1 cellular context compared by ENCODE assay signal in the genomic region with DNA sequence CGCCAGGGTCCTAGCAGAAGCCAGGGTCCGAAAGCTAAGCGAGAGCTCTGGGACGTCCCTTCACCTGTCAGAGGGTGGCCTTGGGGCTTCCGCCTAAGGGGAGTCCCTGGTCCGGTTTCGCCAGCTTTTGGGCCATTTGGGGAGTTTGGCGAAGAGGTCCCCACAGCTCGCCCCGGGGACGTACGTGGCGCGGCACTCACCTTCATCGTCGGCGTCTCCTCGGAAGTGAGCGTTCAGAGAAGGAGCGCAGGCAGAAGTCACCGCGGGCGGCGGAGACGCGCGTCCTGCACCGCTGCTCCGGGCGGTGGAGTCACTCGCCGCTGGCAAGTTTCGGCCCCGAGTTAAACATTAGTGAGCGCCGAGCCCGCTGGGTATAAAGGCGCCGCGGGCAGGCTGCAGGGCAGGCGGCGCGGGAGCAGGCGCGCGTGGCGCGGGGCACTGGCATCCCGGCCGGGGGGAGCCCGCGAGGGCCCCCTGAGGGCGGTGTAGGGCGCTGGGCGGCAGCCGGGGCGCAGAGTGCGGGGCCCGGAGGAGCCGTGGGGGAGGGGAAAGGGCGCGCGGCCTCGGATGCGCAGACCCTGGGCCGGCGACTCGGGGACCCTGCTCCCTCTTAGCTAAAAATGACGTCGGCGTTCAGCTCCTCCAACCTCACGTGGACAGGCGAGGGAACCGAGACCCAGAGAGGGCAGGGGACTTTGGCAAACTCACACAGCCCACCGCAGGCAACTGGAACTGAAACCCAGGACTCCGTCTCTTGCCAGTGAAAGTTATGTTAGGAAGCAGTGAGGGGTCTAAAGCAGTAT.
A peak's percentile ranks its signal among the peaks of the same experiment; 100 is the strongest.
TF ChIP-seq lines count a peak whose summit lies in the region.

A gene (minus strand): TSS at position 440 of the 803 bp plus-strand sequence. CDS start 234 bp downstream, at position 206.

TF ChIP-seq in HepG2, 621 proteins besides CTCF, POLR2A, EP300 and RAD21 (continued from another document and continues in another):
- TF ChIP-seq, protein P1, sequence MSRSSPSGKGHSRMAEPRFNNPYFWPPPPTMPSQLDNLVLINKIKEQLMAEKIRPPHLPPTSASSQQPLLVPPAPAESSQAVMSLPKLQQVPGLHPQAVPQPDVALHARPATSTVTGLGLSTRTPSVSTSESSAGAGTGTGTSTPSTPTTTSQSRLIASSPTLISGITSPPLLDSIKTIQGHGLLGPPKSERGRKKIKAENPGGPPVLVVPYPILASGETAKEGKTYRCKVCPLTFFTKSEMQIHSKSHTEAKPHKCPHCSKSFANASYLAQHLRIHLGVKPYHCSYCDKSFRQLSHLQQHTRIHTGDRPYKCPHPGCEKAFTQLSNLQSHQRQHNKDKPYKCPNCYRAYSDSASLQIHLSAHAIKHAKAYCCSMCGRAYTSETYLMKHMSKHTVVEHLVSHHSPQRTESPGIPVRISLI (CRISPR knock-in tag; IDR thresholded peaks at IDR 0.05; ENCODE audit: borderline replicate concordance): no peak
- TF ChIP-seq ZNF589 (CRISPR knock-in tag; conservative IDR thresholded peaks at IDR 0.05): no peak
- TF ChIP-seq TBX3 (IDR thresholded peaks at IDR 0.05; ENCODE audit: borderline replicate concordance): no peak; the same call in 1 of the 2 replicates
- TF ChIP-seq TP53 (CRISPR knock-in tag; conservative IDR thresholded peaks at IDR 0.05): peak; percentile 83; the same call in 1 of the 2 replicates
- peak; percentile 41; the same call in 1 of the 2 replicates for TF ChIP-seq MEIS1 (CRISPR knock-in tag; IDR thresholded peaks at IDR 0.05; ENCODE audit: borderline replicate concordance)
- TF ChIP-seq ZNF143 (CRISPR knock-in tag; IDR thresholded peaks at IDR 0.05): no peak
- no peak for TF ChIP-seq ZNF451 (CRISPR knock-in tag; IDR thresholded peaks at IDR 0.05)
- TF ChIP-seq, protein P2, sequence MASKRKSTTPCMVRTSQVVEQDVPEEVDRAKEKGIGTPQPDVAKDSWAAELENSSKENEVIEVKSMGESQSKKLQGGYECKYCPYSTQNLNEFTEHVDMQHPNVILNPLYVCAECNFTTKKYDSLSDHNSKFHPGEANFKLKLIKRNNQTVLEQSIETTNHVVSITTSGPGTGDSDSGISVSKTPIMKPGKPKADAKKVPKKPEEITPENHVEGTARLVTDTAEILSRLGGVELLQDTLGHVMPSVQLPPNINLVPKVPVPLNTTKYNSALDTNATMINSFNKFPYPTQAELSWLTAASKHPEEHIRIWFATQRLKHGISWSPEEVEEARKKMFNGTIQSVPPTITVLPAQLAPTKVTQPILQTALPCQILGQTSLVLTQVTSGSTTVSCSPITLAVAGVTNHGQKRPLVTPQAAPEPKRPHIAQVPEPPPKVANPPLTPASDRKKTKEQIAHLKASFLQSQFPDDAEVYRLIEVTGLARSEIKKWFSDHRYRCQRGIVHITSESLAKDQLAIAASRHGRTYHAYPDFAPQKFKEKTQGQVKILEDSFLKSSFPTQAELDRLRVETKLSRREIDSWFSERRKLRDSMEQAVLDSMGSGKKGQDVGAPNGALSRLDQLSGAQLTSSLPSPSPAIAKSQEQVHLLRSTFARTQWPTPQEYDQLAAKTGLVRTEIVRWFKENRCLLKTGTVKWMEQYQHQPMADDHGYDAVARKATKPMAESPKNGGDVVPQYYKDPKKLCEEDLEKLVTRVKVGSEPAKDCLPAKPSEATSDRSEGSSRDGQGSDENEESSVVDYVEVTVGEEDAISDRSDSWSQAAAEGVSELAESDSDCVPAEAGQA (IDR thresholded peaks at IDR 0.05; ENCODE audit: low read depth): no peak
- TF ChIP-seq, protein P2 (CRISPR knock-in tag; IDR thresholded peaks at IDR 0.05; ENCODE audit: borderline replicate concordance): no peak
- no peak for TF ChIP-seq SMARCC2 (IDR thresholded peaks at IDR 0.05)
- TF ChIP-seq BRCA1 (CRISPR knock-in tag; IDR thresholded peaks at IDR 0.05): peak; percentile 50; the same call in 1 of the 2 replicates
- peak; percentile 54; the same call in 1 of the 2 replicates for TF ChIP-seq POGZ (CRISPR knock-in tag; IDR thresholded peaks at IDR 0.05)
- 0 out of 2 replicates have a peak, but pooled peaks have one; percentile 37 for TF ChIP-seq TMF1 (CRISPR knock-in tag; IDR thresholded peaks at IDR 0.05; ENCODE audit: low read depth)
- no peak for TF ChIP-seq ZNF432 (CRISPR knock-in tag; IDR thresholded peaks at IDR 0.05; ENCODE audit: borderline replicate concordance)
- TF ChIP-seq, protein P3, sequence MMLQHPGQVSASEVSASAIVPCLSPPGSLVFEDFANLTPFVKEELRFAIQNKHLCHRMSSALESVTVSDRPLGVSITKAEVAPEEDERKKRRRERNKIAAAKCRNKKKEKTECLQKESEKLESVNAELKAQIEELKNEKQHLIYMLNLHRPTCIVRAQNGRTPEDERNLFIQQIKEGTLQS (CRISPR knock-in tag; IDR thresholded peaks at IDR 0.05): no peak; the same call in 1 of the 2 replicates
- TF ChIP-seq STAG1 (CRISPR knock-in tag; IDR thresholded peaks at IDR 0.05): no peak; the same call in 1 of the 2 replicates
- peak; percentile 53 for TF ChIP-seq AGO1 (IDR thresholded peaks at IDR 0.05; ENCODE audit: low read depth, low read length, poor library complexity, severe bottlenecking)
- no peak for TF ChIP-seq ZNF468 (CRISPR knock-in tag; IDR thresholded peaks at IDR 0.05)
- no peak for TF ChIP-seq MED13 (CRISPR knock-in tag; IDR thresholded peaks at IDR 0.05)
- peak; percentile 27; the same call in 1 of the 2 replicates for TF ChIP-seq ZNF343 (CRISPR knock-in tag; IDR thresholded peaks at IDR 0.05)
- no peak for TF ChIP-seq NAIF1 (CRISPR knock-in tag; IDR thresholded peaks at IDR 0.05; ENCODE audit: borderline replicate concordance)
- TF ChIP-seq HMG20B (CRISPR knock-in tag; conservative IDR thresholded peaks at IDR 0.05): no peak
- TF ChIP-seq ZFP37 (CRISPR knock-in tag; IDR thresholded peaks at IDR 0.05; ENCODE audit: borderline replicate concordance): peak; percentile 77; the same call in 1 of the 2 replicates
- no peak for TF ChIP-seq EHMT2 (IDR thresholded peaks at IDR 0.05; ENCODE audit: borderline replicate concordance, low read depth, low read length)
- TF ChIP-seq ADNP (CRISPR knock-in tag; IDR thresholded peaks at IDR 0.05): peak; percentile 84
- TF ChIP-seq, protein P4, sequence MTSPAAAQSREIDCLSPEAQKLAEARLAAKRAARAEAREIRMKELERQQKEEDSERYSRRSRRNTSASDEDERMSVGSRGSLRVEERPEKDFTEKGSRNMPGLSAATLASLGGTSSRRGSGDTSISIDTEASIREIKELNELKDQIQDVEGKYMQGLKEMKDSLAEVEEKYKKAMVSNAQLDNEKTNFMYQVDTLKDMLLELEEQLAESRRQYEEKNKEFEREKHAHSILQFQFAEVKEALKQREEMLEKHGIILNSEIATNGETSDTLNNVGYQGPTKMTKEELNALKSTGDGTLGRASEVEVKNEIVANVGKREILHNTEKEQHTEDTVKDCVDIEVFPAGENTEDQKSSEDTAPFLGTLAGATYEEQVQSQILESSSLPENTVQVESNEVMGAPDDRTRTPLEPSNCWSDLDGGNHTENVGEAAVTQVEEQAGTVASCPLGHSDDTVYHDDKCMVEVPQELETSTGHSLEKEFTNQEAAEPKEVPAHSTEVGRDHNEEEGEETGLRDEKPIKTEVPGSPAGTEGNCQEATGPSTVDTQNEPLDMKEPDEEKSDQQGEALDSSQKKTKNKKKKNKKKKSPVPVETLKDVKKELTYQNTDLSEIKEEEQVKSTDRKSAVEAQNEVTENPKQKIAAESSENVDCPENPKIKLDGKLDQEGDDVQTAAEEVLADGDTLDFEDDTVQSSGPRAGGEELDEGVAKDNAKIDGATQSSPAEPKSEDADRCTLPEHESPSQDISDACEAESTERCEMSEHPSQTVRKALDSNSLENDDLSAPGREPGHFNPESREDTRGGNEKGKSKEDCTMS (CRISPR knock-in tag; conservative IDR thresholded peaks at IDR 0.05): no peak
- no peak for TF ChIP-seq KLF9 (CRISPR knock-in tag; IDR thresholded peaks at IDR 0.05; ENCODE audit: low read depth)
- TF ChIP-seq, protein P5, sequence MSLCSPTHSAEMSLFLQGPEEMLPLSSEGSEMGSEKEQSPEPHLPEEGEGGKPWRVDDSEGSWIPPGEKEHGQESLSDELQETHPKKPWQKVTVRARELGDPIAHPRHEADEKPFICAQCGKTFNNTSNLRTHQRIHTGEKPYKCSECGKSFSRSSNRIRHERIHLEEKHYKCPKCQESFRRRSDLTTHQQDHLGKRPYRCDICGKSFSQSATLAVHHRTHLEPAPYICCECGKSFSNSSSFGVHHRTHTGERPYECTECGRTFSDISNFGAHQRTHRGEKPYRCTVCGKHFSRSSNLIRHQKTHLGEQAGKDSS (CRISPR knock-in tag; IDR thresholded peaks at IDR 0.05; ENCODE audit: borderline replicate concordance, low read depth): no peak; the same call in 1 of the 2 replicates
- TF ChIP-seq SNAI1 (CRISPR knock-in tag; IDR thresholded peaks at IDR 0.05; ENCODE audit: borderline replicate concordance): no peak
- TF ChIP-seq FOSL1 (CRISPR knock-in tag; IDR thresholded peaks at IDR 0.05; ENCODE audit: borderline replicate concordance): 0 out of 2 replicates have a peak, but pooled peaks have one; percentile 31
- TF ChIP-seq, protein P6, sequence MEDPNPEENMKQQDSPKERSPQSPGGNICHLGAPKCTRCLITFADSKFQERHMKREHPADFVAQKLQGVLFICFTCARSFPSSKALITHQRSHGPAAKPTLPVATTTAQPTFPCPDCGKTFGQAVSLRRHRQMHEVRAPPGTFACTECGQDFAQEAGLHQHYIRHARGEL (CRISPR knock-in tag; IDR thresholded peaks at IDR 0.05): no peak
- TF ChIP-seq MAFK (conservative IDR thresholded peaks at IDR 0.05 in 1 of 2, IDR thresholded peaks at IDR 0.05 in 1 of 2; ENCODE audit: low read length in 2 of 2): no peak
- no peak for TF ChIP-seq HMGA1 (CRISPR knock-in tag; conservative IDR thresholded peaks at IDR 0.05)
- no peak for TF ChIP-seq RBAK (CRISPR knock-in tag; IDR thresholded peaks at IDR 0.05)
- peak; percentile 75 for TF ChIP-seq SP4 (CRISPR knock-in tag; IDR thresholded peaks at IDR 0.05)
- TF ChIP-seq, protein P7, sequence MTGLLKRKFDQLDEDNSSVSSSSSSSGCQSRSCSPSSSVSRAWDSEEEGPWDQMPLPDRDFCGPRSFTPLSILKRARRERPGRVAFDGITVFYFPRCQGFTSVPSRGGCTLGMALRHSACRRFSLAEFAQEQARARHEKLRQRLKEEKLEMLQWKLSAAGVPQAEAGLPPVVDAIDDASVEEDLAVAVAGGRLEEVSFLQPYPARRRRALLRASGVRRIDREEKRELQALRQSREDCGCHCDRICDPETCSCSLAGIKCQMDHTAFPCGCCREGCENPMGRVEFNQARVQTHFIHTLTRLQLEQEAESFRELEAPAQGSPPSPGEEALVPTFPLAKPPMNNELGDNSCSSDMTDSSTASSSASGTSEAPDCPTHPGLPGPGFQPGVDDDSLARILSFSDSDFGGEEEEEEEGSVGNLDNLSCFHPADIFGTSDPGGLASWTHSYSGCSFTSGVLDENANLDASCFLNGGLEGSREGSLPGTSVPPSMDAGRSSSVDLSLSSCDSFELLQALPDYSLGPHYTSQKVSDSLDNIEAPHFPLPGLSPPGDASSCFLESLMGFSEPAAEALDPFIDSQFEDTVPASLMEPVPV (CRISPR knock-in tag; IDR thresholded peaks at IDR 0.05): no peak
- peak; percentile 76; the same call in 1 of the 2 replicates for TF ChIP-seq ZNF329 (CRISPR knock-in tag; IDR thresholded peaks at IDR 0.05; ENCODE audit: low read depth)
- no peak for TF ChIP-seq ZNF234 (CRISPR knock-in tag; conservative IDR thresholded peaks at IDR 0.05)
- peak; percentile 53; the same call in 1 of the 2 replicates for TF ChIP-seq GTF2F1 (IDR thresholded peaks at IDR 0.05; ENCODE audit: low read length)
- no peak for TF ChIP-seq MEF2D (CRISPR knock-in tag; IDR thresholded peaks at IDR 0.05)
- TF ChIP-seq, protein P8, sequence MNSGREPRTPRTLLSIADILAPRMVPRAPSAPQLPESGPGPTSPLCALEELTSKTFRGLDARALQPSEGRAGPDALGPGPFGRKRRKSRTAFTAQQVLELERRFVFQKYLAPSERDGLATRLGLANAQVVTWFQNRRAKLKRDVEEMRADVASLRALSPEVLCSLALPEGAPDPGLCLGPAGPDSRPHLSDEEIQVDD (CRISPR knock-in tag; IDR thresholded peaks at IDR 0.05; ENCODE audit: borderline replicate concordance): 0 out of 2 replicates have a peak, but pooled peaks have one; percentile 46
- peak; percentile 68 for TF ChIP-seq SRSF1 (optimal IDR thresholded peaks at IDR 0.05; ENCODE audit: low read depth, low read length)
